In genomic region chr10:3897156-3897555, GRCh38 we compare ENCODE assay signal across 15 cellular contexts.
DNase-seq lines count a peak whose midpoint lies in the region; ATAC-seq and TF ChIP-seq lines count a peak whose summit lies in the region.
"Had no signal": no experiment of that assay in that cellular context is flagged by ENCODE, and none has a peak within 500 bp of the region (broad histone marks: within the 10 kb centered on the region; RNA-seq: fewer than 3 reads in every experiment).

No MANE protein-coding gene starts in this region.

- H3K4me2 ChIP-seq in PC-3 (ENCODE audit: low read length): peak overlapping the region; percentile 40
- H3K4me2 ChIP-seq in OCI-LY7 (ENCODE audit: low read length): no peak overlapping the region

- POLR2A ChIA-PET in PC-3 (lab: Charles Lee; ENCODE audit: unreplicated experiment) (interaction anchor here (0.5 to 1.0 kb wide), 3 partner anchors 45 to 120 kb away, joined by 4 to 8 read pairs (median 4); no protein-coding TSS in a partner anchor), OCI-LY7 (lab: Charles Lee) (interaction anchor here (1.0 kb wide), 1 partner anchor 20 kb away, joined by 3 read pairs; no protein-coding TSS in a partner anchor)

- no peak overlapping the region for H2AFZ ChIP-seq in PC-3 (ENCODE audit: low read length)
- no peak overlapping the region for H2AFZ ChIP-seq in OCI-LY7 (ENCODE audit: low read length)

- H3K9me2 ChIP-seq in PC-3 (replicated peaks; ENCODE audit: low read length) (no peaks in the 10 kb centered on the region), OCI-LY7 (ENCODE audit: insufficient read depth, low read length) (no peaks in the 10 kb centered on the region)

- ATAC-seq in PC-3: no peak
- no peak for ATAC-seq in upper lobe of right lung

- no peaks in the 10 kb centered on the region for H3K36me3 ChIP-seq in PC-3 (ENCODE audit: low read depth, low read length)
- no peaks in the 10 kb centered on the region for H3K36me3 ChIP-seq in upper lobe of right lung
- H3K36me3 ChIP-seq in OCI-LY7 (ENCODE audit: insufficient read depth, low read length): no peaks in the 10 kb centered on the region
- H3K36me3 ChIP-seq: esophagus muscularis mucosa, thyroid gland had no signal

- H3K79me2 ChIP-seq in PC-3 (ENCODE audit: low read length) (no peaks in the 10 kb centered on the region), OCI-LY7 (ENCODE audit: insufficient read depth, low read depth, low read length) (no peaks in the 10 kb centered on the region)

- CTCF ChIA-PET in PC-3 (lab: Charles Lee): no interaction called here
- CTCF ChIA-PET in OCI-LY7 (lab: Charles Lee; ENCODE audit: unreplicated experiment): no interaction called here

- in situ Hi-C loops in KBM-7 (cut with MboI; ENCODE audit: low pct_unique_long_range_greater_than_20kb, low sequenced_read_pairs): no loop called here

- intact Hi-C loops in PC-3 (cut with micrococcal nuclease) (loop anchor here (5.0 kb wide), 2 partner anchors 110 to 430 kb away; partner anchors contain the start of gene KLF6), upper lobe of right lung (cut with DNase I) (no loop called here), OCI-LY7 (cut with micrococcal nuclease; ENCODE audit: unreplicated experiment) (no loop called here)

- DNase-seq in AG10803 (ENCODE audit: low read depth) (peak; percentile 71), PC-3 (peak; percentile 57), cardiac fibroblast (ENCODE audit: low read depth in 2 of 2) (peak; percentile 82 to 93), lung microvascular endothelial cell (ENCODE audit: low read depth in 2 of 2) (peak; percentile 87 to 94), NCI-H146 (lab: John Stamatoyannopoulos, UW) (no peak), upper lobe of right lung (no peak), OCI-LY7 (ENCODE audit: low spot score) (no peak), KBM-7 (no peak)
- DNase-seq: activated B cell treated with CpG ODN at 0.5 μM for 24 hours; activated naive CD4-positive, alpha-beta T cell treated with anti-CD3 and anti-CD28 coated beads, Interleukin-2, amount 50 U/mL, for 16 hours; AML-193; NCI-H187; thyroid gland had no signal

- TF ChIP-seq CTCF in AG10803 (conservative IDR thresholded peaks at IDR 0.05; ENCODE audit: low read length) (no peak), PC-3 (conservative IDR thresholded peaks at IDR 0.05; ENCODE audit: low read depth, low read length) (no peak), cardiac fibroblast (IDR thresholded peaks at IDR 0.05; ENCODE audit: low read depth, low read length) (no peak), upper lobe of right lung (IDR thresholded peaks at IDR 0.05) (no peak), OCI-LY7 (conservative IDR thresholded peaks at IDR 0.05; ENCODE audit: low read length) (no peak)

- H3K9me3 ChIP-seq in PC-3 (ENCODE audit: low read length) (no peaks in the 10 kb centered on the region), upper lobe of right lung (no peaks in the 10 kb centered on the region), OCI-LY7 (ENCODE audit: low read length) (no peaks in the 10 kb centered on the region)
- H3K9me3 ChIP-seq: esophagus muscularis mucosa, thyroid gland had no signal

- H3K27me3 ChIP-seq in PC-3 (ENCODE audit: low read length) (no peaks in the 10 kb centered on the region), upper lobe of right lung (no peaks in the 10 kb centered on the region)
- H3K27me3 ChIP-seq: esophagus muscularis mucosa, thyroid gland had no signal

- H3F3A ChIP-seq in PC-3 (ENCODE audit: low read length, unreplicated experiment): no peaks in the 10 kb centered on the region

- H4K20me1 ChIP-seq in PC-3 (ENCODE audit: low read length) (no peaks in the 10 kb centered on the region), OCI-LY7 (ENCODE audit: insufficient read depth, low read length) (no peaks in the 10 kb centered on the region)

- BruUV-seq in PC-3 (replicated peaks; lab: Mats Ljungman, UMichigan): no TSS peak
- BruUV-seq in OCI-LY7 (replicated peaks; lab: Mats Ljungman, UMichigan): no TSS peak

- H3K4me1 ChIP-seq in PC-3 (ENCODE audit: insufficient read depth, low read length) (peaks cover 37% of the 10 kb centered on the region), upper lobe of right lung (peaks cover 2% of the 10 kb centered on the region), OCI-LY7 (ENCODE audit: insufficient read depth, low read length, poor library complexity, severe bottlenecking) (peaks cover 5% of the 10 kb centered on the region)
- H3K4me1 ChIP-seq: thyroid gland had no signal

- H3K27ac ChIP-seq in PC-3 (ENCODE audit: low read length): peak overlapping the region; percentile 85
- H3K27ac ChIP-seq in upper lobe of right lung: no peak overlapping the region
- no peak overlapping the region for H3K27ac ChIP-seq in OCI-LY7 (ENCODE audit: low read depth, low read length, poor library complexity, severe bottlenecking)
- H3K27ac ChIP-seq: esophagus muscularis mucosa, SK-N-MC, thyroid gland had no signal

- no peak overlapping the region for H3K4me3 ChIP-seq in AG10803 (ENCODE audit: low read length)
- H3K4me3 ChIP-seq in PC-3 (ENCODE audit: low read length): no peak overlapping the region
- H3K4me3 ChIP-seq in cardiac fibroblast (replicated peaks in 1 of 2; ENCODE audit: low read depth in 2 of 2, low read length in 2 of 2): no peak overlapping the region
- H3K4me3 ChIP-seq in upper lobe of right lung: no peak overlapping the region
- no peak overlapping the region for H3K4me3 ChIP-seq in OCI-LY7 (ENCODE audit: low read depth, low read length, poor library complexity, severe bottlenecking)
- H3K4me3 ChIP-seq: esophagus muscularis mucosa, SK-N-MC, thyroid gland had no signal

- H3K9ac ChIP-seq in PC-3 (ENCODE audit: low read length): peak overlapping the region; percentile 51

Comparison
In these comparisons a context has a peak if more than half of its experiments do, and no peak if none do; other contexts are left out.
1. DNase-seq: peak in AG10803 (single experiment), PC-3 (single experiment), cardiac fibroblast (2 of 2) and lung microvascular endothelial cell (2 of 2); none in NCI-H146 (single experiment), upper lobe of right lung (single experiment), OCI-LY7 (single experiment) and KBM-7 (single experiment).